12 cellular contexts compared by ENCODE assay signal in genomic region chr2:144444418-144444817, GRCh38.
DNase-seq lines count a peak whose midpoint lies in the region; TF ChIP-seq lines count a peak whose summit lies in the region.
"Had no signal": no experiment of that assay in that cellular context is flagged by ENCODE, and none has a peak within 500 bp of the region (broad histone marks: within the 10 kb centered on the region; RNA-seq: fewer than 3 reads in every experiment).

No MANE protein-coding gene starts in this region.

- intact Hi-C loops in dendritic cell treated with granulocyte-macrophage colony-stimulating factor and Interleukin-4, amounts not matched to agents 40 ng/mL and 50 ng/mL, for 4 days (cut with micrococcal nuclease): no loop called here

- no peak for TF ChIP-seq EP300 in tibial nerve (IDR thresholded peaks at IDR 0.05)

- no peak for TF ChIP-seq CTCF in tibial nerve (IDR thresholded peaks at IDR 0.05)
- TF ChIP-seq CTCF in brain microvascular endothelial cell (IDR thresholded peaks at IDR 0.05; ENCODE audit: low read depth, low read length, missing control alignments): no peak

- H3K4me3 ChIP-seq in muscle layer of duodenum (ENCODE audit: low read depth in 1 of 2, low read length in 2 of 2) (no peak overlapping the region), tibial nerve (no peak overlapping the region), brain microvascular endothelial cell (ENCODE audit: low read depth, low read length) (no peak overlapping the region)
- H3K4me3 ChIP-seq: sigmoid colon had no signal

- H3K27me3 ChIP-seq in muscle layer of duodenum (ENCODE audit: low read depth, low read length) (no peaks in the 10 kb centered on the region), tibial nerve (no peaks in the 10 kb centered on the region), brain microvascular endothelial cell (replicated peaks) (no peaks in the 10 kb centered on the region)
- H3K27me3 ChIP-seq: sigmoid colon had no signal

- H3K9me3 Mint-ChIP-seq in dendritic cell treated with granulocyte-macrophage colony-stimulating factor and Interleukin-4, amounts not matched to agents 40 ng/mL and 50 ng/mL, for 4 days: peaks cover 5% of the 10 kb centered on the region

- H3K36me3 ChIP-seq in muscle layer of duodenum (ENCODE audit: control insufficient read depth in 1 of 2, insufficient read depth in 2 of 2, low read length in 2 of 2): no peaks in the 10 kb centered on the region
- H3K36me3 ChIP-seq in tibial nerve: no peaks in the 10 kb centered on the region
- H3K36me3 ChIP-seq in brain microvascular endothelial cell (replicated peaks): peaks cover 3% of the 10 kb centered on the region
- H3K36me3 ChIP-seq: sigmoid colon had no signal

- peak overlapping the region; percentile 32 for H3K27ac ChIP-seq in muscle layer of duodenum (ENCODE audit: low read length)
- peak overlapping the region in 3 of 4 donors; percentile 34 to 90 (median 79) for H3K27ac ChIP-seq in tibial nerve
- H3K27ac ChIP-seq in brain microvascular endothelial cell: no peak overlapping the region

- no peaks in the 10 kb centered on the region for H3K9me3 ChIP-seq in muscle layer of duodenum (ENCODE audit: control insufficient read depth in 1 of 2, low read length in 2 of 2)
- H3K9me3 ChIP-seq in tibial nerve: no peaks in the 10 kb centered on the region
- H3K9me3 ChIP-seq: sigmoid colon had no signal

- no peak for TF ChIP-seq POLR2A in tibial nerve (IDR thresholded peaks at IDR 0.05)

- peaks cover 1 to 34% of the 10 kb centered on the region in 2 donors for H3K4me1 ChIP-seq in muscle layer of duodenum (ENCODE audit: control insufficient read depth in 1 of 2, insufficient read depth in 2 of 2, low read length in 2 of 2)
- peaks cover 0 to 81% (median 21%) of the 10 kb centered on the region in 4 donors for H3K4me1 ChIP-seq in tibial nerve

- in situ Hi-C loops in brain microvascular endothelial cell (cut with HindIII; ENCODE audit: low pct_ligation_motif_present, low sequenced_read_pairs): no loop called here

- peaks cover 76% of the 10 kb centered on the region for H3K36me3 Mint-ChIP-seq in dendritic cell treated with granulocyte-macrophage colony-stimulating factor and Interleukin-4, amounts not matched to agents 40 ng/mL and 50 ng/mL, for 4 days (ENCODE audit: low read depth)

- H3K4me1 Mint-ChIP-seq in dendritic cell treated with granulocyte-macrophage colony-stimulating factor and Interleukin-4, amounts not matched to agents 40 ng/mL and 50 ng/mL, for 4 days (ENCODE audit: low read depth): peaks cover 62% of the 10 kb centered on the region

- WGBS in tibial nerve, 2 donors: 38 to 43% methylated on average over 1 of the region's 1 CpG

- H3K27ac Mint-ChIP-seq in dendritic cell treated with granulocyte-macrophage colony-stimulating factor and Interleukin-4, amounts not matched to agents 40 ng/mL and 50 ng/mL, for 4 days: peak overlapping the region; percentile 22

- DNase-seq in NCI-H82 (lab: John Stamatoyannopoulos, UW) (peak; percentile 59), NCI-H82 treated with DMSO at 0.1 percent for 48 hours (lab: John Stamatoyannopoulos, UW; ENCODE audit: unreplicated experiment) (no peak), tibial nerve (ENCODE audit: low spot score in 2 of 2) (no peak), AG08396 (ENCODE audit: low spot score) (no peak), brain microvascular endothelial cell (no peak), NAMALWA (ENCODE audit: low spot score) (no peak)
- DNase-seq: activated T-cell treated with anti-CD3 and anti-CD28 coated beads, Interleukin-2, amount 50 U/mL, for 1 hour; amygdala; sigmoid colon; trophoblast cell had no signal

- no peak overlapping the region for H3K4me3 Mint-ChIP-seq in dendritic cell treated with granulocyte-macrophage colony-stimulating factor and Interleukin-4, amounts not matched to agents 40 ng/mL and 50 ng/mL, for 4 days

- no peaks in the 10 kb centered on the region for H3K27me3 Mint-ChIP-seq in dendritic cell treated with granulocyte-macrophage colony-stimulating factor and Interleukin-4, amounts not matched to agents 40 ng/mL and 50 ng/mL, for 4 days
